1 cellular context compared by ENCODE assay signal in genomic region chr17:7177210-7177953, GRCh38.
TF ChIP-seq lines count a peak whose summit lies in the region.

No MANE protein-coding gene starts in this region.

TF ChIP-seq in HEK293, 187 proteins besides CTCF, POLR2A, EP300 and RAD21 (continued from another document):
- TF ChIP-seq ZNF362 (tag by site-specific recombination; IDR thresholded peaks at IDR 0.05): no peak
- 0 out of 2 replicates have a peak, but pooled peaks have one; percentile 30 for TF ChIP-seq ZFP37 (tag by site-specific recombination; IDR thresholded peaks at IDR 0.05)
- TF ChIP-seq ZNF398 (tag by site-specific recombination; IDR thresholded peaks at IDR 0.05): peak; percentile 31
- no peak for TF ChIP-seq GLI2 (tag by site-specific recombination; IDR thresholded peaks at IDR 0.05; ENCODE audit: borderline replicate concordance, low read depth)
- no peak for TF ChIP-seq ZNF791 (tag by site-specific recombination; IDR thresholded peaks at IDR 0.05)
- no peak for TF ChIP-seq ZNF112 (tag by site-specific recombination; IDR thresholded peaks at IDR 0.05)
- TF ChIP-seq GLIS1 (tag by site-specific recombination; IDR thresholded peaks at IDR 0.05): peak; percentile 70
- no peak for TF ChIP-seq ZNF48 (tag by site-specific recombination; IDR thresholded peaks at IDR 0.05)
- TF ChIP-seq ZNF155 (tag by site-specific recombination; IDR thresholded peaks at IDR 0.05): no peak
- no peak for TF ChIP-seq ZNF311 (tag by site-specific recombination; IDR thresholded peaks at IDR 0.05; ENCODE audit: borderline replicate concordance)
- TF ChIP-seq ZNF133 (tag by site-specific recombination; IDR thresholded peaks at IDR 0.05): no peak
- TF ChIP-seq ATF2 (tag by site-specific recombination; IDR thresholded peaks at IDR 0.05; ENCODE audit: low read depth): no peak
- TF ChIP-seq ZNF24 (tag by site-specific recombination; IDR thresholded peaks at IDR 0.05): no peak
- no peak for TF ChIP-seq ZNF596 (tag by site-specific recombination; IDR thresholded peaks at IDR 0.05)
- no peak for TF ChIP-seq ZBTB1 (tag by site-specific recombination; IDR thresholded peaks at IDR 0.05)
- TF ChIP-seq ZBTB6 (tag by site-specific recombination; IDR thresholded peaks at IDR 0.05): no peak
- no peak for TF ChIP-seq YY2 (tag by site-specific recombination; IDR thresholded peaks at IDR 0.05)
- no peak for TF ChIP-seq ZNF248 (tag by site-specific recombination; IDR thresholded peaks at IDR 0.05)
- TF ChIP-seq ZNF660 (tag by site-specific recombination; IDR thresholded peaks at IDR 0.05): no peak
- no peak for TF ChIP-seq ZNF121 (tag by site-specific recombination; IDR thresholded peaks at IDR 0.05)
- no peak for TF ChIP-seq ZNF561 (tag by site-specific recombination; IDR thresholded peaks at IDR 0.05; ENCODE audit: borderline replicate concordance)
- no peak for TF ChIP-seq ZNF548 (tag by site-specific recombination; IDR thresholded peaks at IDR 0.05)
- TF ChIP-seq ZNF707 (tag by site-specific recombination; IDR thresholded peaks at IDR 0.05): no peak
- TF ChIP-seq ZNF645 (tag by site-specific recombination; IDR thresholded peaks at IDR 0.05): 0 out of 2 replicates have a peak, but pooled peaks have one; percentile 47
- TF ChIP-seq ZNF169 (tag by site-specific recombination; IDR thresholded peaks at IDR 0.05): no peak
- TF ChIP-seq ZBTB26 (tag by site-specific recombination; optimal IDR thresholded peaks at IDR 0.05): peak; percentile 48
- TF ChIP-seq MZF1 (tag by site-specific recombination; IDR thresholded peaks at IDR 0.05; ENCODE audit: borderline replicate concordance): no peak
